In the genomic region with DNA sequence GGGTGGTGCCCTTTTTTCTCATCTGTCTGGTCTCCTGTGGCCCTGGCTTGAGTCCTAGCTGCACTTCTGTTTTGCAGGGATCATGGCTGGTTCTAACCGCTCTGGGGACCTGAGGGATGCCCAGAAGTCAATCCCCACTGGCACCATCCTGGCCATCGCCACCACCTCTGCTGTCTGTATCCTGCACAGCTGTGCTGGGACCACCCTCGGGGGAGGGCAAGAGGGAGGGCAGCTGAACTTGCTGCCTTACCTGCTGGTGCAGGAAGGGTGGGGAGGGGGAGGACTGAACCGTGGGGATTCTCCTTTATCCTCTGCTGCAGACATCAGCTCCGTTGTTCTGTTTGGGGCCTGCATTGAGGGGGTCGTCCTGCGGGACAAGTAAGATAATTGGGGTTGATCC, we compare ENCODE assay signal across 10 cellular contexts. TPM values are rescaled to one million over a fixed set of nuclear protein-coding genes. Genes with fewer than 3 reads are reported as not detected.
"Had no signal": no experiment of that assay in that cellular context is flagged by ENCODE, and none has a peak within 500 bp of the region (broad histone marks: within the 10 kb centered on the region; RNA-seq: fewer than 3 reads in every experiment).

No MANE protein-coding gene starts in this region.

- DNase-seq: H9, HCEC 1CT, IMR-90, KG1 had no signal

- H3K4me3 ChIP-seq: GM23338, K562 had no signal

- FAIRE-seq: H1, H54, HepG2, K562 had no signal

- H3K4me3 Mint-ChIP-seq: GM23338, H9 had no signal

- H3K4me2 ChIP-seq: GM23338 had no signal

- H3K27ac Mint-ChIP-seq: GM23338 had no signal

- ATAC-seq: GM23338, HepG2, K562 had no signal

- H3K9me3 Mint-ChIP-seq: GM23338, H9 had no signal

- H2AFZ ChIP-seq: GM23338 had no signal

RNA-seq across cellular contexts. Expression of a gene that starts 14.5 kb away (rescaled TPM):
- total RNA-seq: HT-29, IMR-90 had no signal

RNA-seq across cellular contexts. Expression of a gene that starts 34.8 kb away (rescaled TPM):
- total RNA-seq: HepG2, HT-29, K562 had no signal
- polyA plus RNA-seq: HepG2 had no signal
